ENCODE assay signal across 23 cellular contexts in the genomic region with DNA sequence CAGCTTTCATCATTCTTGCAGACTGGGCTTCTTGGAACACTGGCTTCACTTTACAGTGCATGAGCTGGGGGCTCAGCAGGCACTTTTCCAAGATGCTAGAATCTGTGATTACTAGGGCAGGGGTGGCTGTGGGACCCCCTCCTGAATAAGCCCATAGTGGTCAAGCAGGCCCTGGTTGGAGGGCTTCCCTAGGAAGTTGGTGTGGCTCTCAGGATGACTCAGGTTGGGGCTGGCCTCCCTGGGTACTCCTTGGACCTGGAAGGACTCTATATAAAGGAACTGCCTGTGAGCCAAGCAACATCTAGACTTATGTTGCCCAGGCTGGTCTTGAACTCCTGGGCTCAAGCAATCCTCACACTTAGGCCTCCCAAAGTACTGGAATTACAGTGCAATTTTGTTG.
DNase-seq lines count a peak whose midpoint lies in the region; ATAC-seq and TF ChIP-seq lines count a peak whose summit lies in the region.
"Had no signal": no experiment of that assay in that cellular context is flagged by ENCODE, and none has a peak within 500 bp of the region (broad histone marks: within the 10 kb centered on the region; RNA-seq: fewer than 3 reads in every experiment).

No MANE protein-coding gene starts in this region.

- no peak overlapping the region for H3K4me3 ChIP-seq in colonic mucosa
- H3K4me3 ChIP-seq in mucosa of descending colon, result no peak overlapping the region
- no peak overlapping the region for H3K4me3 ChIP-seq in upper lobe of right lung
- H3K4me3 ChIP-seq: BLaER1 had no signal

- H3K27me3 ChIP-seq in colonic mucosa (no peaks in the 10 kb centered on the region), upper lobe of right lung (peaks cover 6% of the 10 kb centered on the region)
- H3K27me3 ChIP-seq: BE2C, BLaER1 had no signal

- no peak overlapping the region for H3K9ac ChIP-seq in colonic mucosa (ENCODE audit: low read depth in 2 of 2, low read length in 2 of 2)
- H3K9ac ChIP-seq: BLaER1 had no signal

- ATAC-seq in mucosa of descending colon (peak; percentile 24), HG03039 (IDR thresholded peaks at IDR 0.05; ENCODE audit: unreplicated experiment) (no peak), upper lobe of right lung (no peak)
- ATAC-seq in stimulated activated effector memory CD8-positive, alpha-beta T cell treated with anti-CD3 and anti-CD28 coated beads, Interleukin-12 subunit alpha, Interleukin-12 subunit beta, amount 100 ng/mL, for 72 hours, result peak; percentile 26

- H3K9me3 ChIP-seq in colonic mucosa, result no peaks in the 10 kb centered on the region
- no peaks in the 10 kb centered on the region for H3K9me3 ChIP-seq in mucosa of descending colon
- no peaks in the 10 kb centered on the region for H3K9me3 ChIP-seq in upper lobe of right lung
- H3K9me3 ChIP-seq: BE2C had no signal

- no peak overlapping the region for H3K27ac ChIP-seq in colonic mucosa
- H3K27ac ChIP-seq in upper lobe of right lung, result no peak overlapping the region
- H3K27ac ChIP-seq: BLaER1 had no signal

- H3K36me3 Mint-ChIP-seq in stimulated activated effector memory CD8-positive, alpha-beta T cell treated with anti-CD3 and anti-CD28 coated beads, Interleukin-12 subunit alpha, Interleukin-12 subunit beta, amount 100 ng/mL, for 72 hours, result no peaks in the 10 kb centered on the region
- H3K36me3 Mint-ChIP-seq in HFFc6 (ENCODE audit: low read depth), result no peaks in the 10 kb centered on the region
- H3K36me3 Mint-ChIP-seq: CD14-positive monocyte; CD4-positive, alpha-beta memory T cell; CD4-positive, CD25-positive, alpha-beta regulatory T cell had no signal

- no peak overlapping the region for H3K27ac Mint-ChIP-seq in stimulated activated effector memory CD8-positive, alpha-beta T cell treated with anti-CD3 and anti-CD28 coated beads, Interleukin-12 subunit alpha, Interleukin-12 subunit beta, amount 100 ng/mL, for 72 hours
- H3K27ac Mint-ChIP-seq in HFFc6, result no peak overlapping the region
- H3K27ac Mint-ChIP-seq: CD14-positive monocyte; CD4-positive, alpha-beta memory T cell; CD4-positive, CD25-positive, alpha-beta regulatory T cell; CD8-positive, alpha-beta memory T cell had no signal

- no peaks in the 10 kb centered on the region for H3K4me1 ChIP-seq in colonic mucosa
- peaks cover 4% of the 10 kb centered on the region for H3K4me1 ChIP-seq in mucosa of descending colon (ENCODE audit: low read depth)
- no peaks in the 10 kb centered on the region for H3K4me1 ChIP-seq in upper lobe of right lung
- H3K4me1 ChIP-seq: BE2C, BLaER1 had no signal

- intact Hi-C loops in colonic mucosa (cut with DNase I), result no loop called here
- intact Hi-C loops in mucosa of descending colon (cut with DNase I, micrococcal nuclease), result no loop called here
- intact Hi-C loops in upper lobe of right lung (cut with DNase I), result no loop called here

- no peaks in the 10 kb centered on the region for H3K36me3 ChIP-seq in colonic mucosa
- no peaks in the 10 kb centered on the region for H3K36me3 ChIP-seq in mucosa of descending colon (ENCODE audit: low read depth)
- H3K36me3 ChIP-seq in upper lobe of right lung, result no peaks in the 10 kb centered on the region
- H3K36me3 ChIP-seq: BE2C, BLaER1 had no signal

- peaks cover 5% of the 10 kb centered on the region for H3K9me3 Mint-ChIP-seq in stimulated activated effector memory CD8-positive, alpha-beta T cell treated with anti-CD3 and anti-CD28 coated beads, Interleukin-12 subunit alpha, Interleukin-12 subunit beta, amount 100 ng/mL, for 72 hours
- H3K9me3 Mint-ChIP-seq in HFFc6, result peaks cover 13% of the 10 kb centered on the region

- DNase-seq in colonic mucosa (peak; percentile 7), mucosa of descending colon (no peak), HFFc6 (no peak), upper lobe of right lung (no peak)
- no peak for DNase-seq in stimulated activated effector memory CD8-positive, alpha-beta T cell treated with anti-CD3 and anti-CD28 coated beads, Interleukin-12 subunit alpha, Interleukin-12 subunit beta, amount 100 ng/mL, for 72 hours (ENCODE audit: low spot score in 2 of 2)
- DNase-seq: 8988T; ACHN; BE2C; C1 segment of cervical spinal cord; CD4-positive, alpha-beta memory T cell; CD4-positive, CD25-positive, alpha-beta regulatory T cell; CD8-positive, alpha-beta memory T cell; COR-L47; DMS 273 treated with DMSO at 0.1 percent for 48 hours; DMS153; DMS53; DMS79; DND-41; EL; GDM1 had no signal

- no peak overlapping the region for H3K4me3 Mint-ChIP-seq in stimulated activated effector memory CD8-positive, alpha-beta T cell treated with anti-CD3 and anti-CD28 coated beads, Interleukin-12 subunit alpha, Interleukin-12 subunit beta, amount 100 ng/mL, for 72 hours
- no peak overlapping the region for H3K4me3 Mint-ChIP-seq in HFFc6
- H3K4me3 Mint-ChIP-seq: CD14-positive monocyte; CD4-positive, alpha-beta memory T cell; CD4-positive, CD25-positive, alpha-beta regulatory T cell; CD8-positive, alpha-beta memory T cell had no signal

- TF ChIP-seq CTCF in colonic mucosa (IDR thresholded peaks at IDR 0.05), result no peak
- no peak for TF ChIP-seq CTCF in mucosa of descending colon (IDR thresholded peaks at IDR 0.05)
- no peak for TF ChIP-seq CTCF in HFFc6 (IDR thresholded peaks at IDR 0.05)
- no peak for TF ChIP-seq CTCF in upper lobe of right lung (IDR thresholded peaks at IDR 0.05)

- no peaks in the 10 kb centered on the region for H3K4me1 Mint-ChIP-seq in stimulated activated effector memory CD8-positive, alpha-beta T cell treated with anti-CD3 and anti-CD28 coated beads, Interleukin-12 subunit alpha, Interleukin-12 subunit beta, amount 100 ng/mL, for 72 hours
- no peaks in the 10 kb centered on the region for H3K4me1 Mint-ChIP-seq in HFFc6 (ENCODE audit: low read depth)
- H3K4me1 Mint-ChIP-seq: CD14-positive monocyte; CD4-positive, CD25-positive, alpha-beta regulatory T cell had no signal

- H3K27me3 Mint-ChIP-seq in HFFc6 (ENCODE audit: insufficient read depth), result peaks cover 8% of the 10 kb centered on the region

Comparison
In these comparisons a context has a peak if more than half of its experiments do, and no peak if none do; other contexts are left out.
1. ATAC-seq: peak in mucosa of descending colon (single experiment) and stimulated activated effector memory CD8-positive, alpha-beta T cell treated with anti-CD3 and anti-CD28 coated beads, Interleukin-12 subunit alpha, Interleukin-12 subunit beta, amount 100 ng/mL, for 72 hours (single experiment); none in HG03039 (single experiment) and upper lobe of right lung (single experiment).